14 cellular contexts compared by ENCODE assay signal in the genomic region with DNA sequence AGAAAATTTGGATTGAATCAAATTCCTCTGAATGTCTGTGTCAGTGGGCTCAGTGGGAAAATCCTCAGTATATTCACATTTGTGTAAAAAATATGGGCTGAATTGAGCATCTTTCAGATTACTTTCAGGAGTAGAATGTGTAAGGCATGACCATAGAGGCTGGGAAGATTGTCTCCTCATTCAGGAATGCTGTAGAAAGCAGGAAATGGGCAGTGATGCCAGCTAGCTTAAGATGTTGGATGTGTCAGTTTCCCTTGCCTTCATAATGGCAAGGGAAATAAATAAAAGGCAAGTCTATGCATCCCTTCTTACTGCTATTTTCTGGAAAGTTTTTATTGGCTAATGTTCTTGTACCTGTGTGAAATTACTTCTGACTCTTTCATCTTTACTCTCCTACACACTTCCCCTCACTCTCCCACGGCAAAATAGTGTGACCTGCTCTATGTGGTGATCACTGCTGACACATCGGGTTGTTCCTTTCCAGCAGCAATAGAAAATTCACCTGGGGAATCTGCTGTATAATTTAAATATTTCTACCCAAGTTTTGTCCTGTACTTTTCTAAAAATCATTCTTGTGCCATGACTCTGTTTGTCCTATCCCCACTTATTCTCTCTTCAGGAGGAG.
A peak's percentile ranks its signal among the peaks of the same experiment; 100 is the strongest.
DNase-seq lines count a peak whose midpoint lies in the region; ATAC-seq, FAIRE-seq and TF ChIP-seq lines count a peak whose summit lies in the region.
"Had no signal": no experiment of that assay in that cellular context is flagged by ENCODE, and none has a peak within 500 bp of the region (broad histone marks: within the 10 kb centered on the region; RNA-seq: fewer than 3 reads in every experiment).

No MANE protein-coding gene starts in this region.

- in situ Hi-C loops in GM12878 (cut with MboI): no loop called here

- WGBS in GM12878 (ENCODE audit: insufficient coverage, insufficient replicate concordance, low lambda C conversion rate, missing lambda C conversion rate): 0% methylated on average over 2 of the region's 2 CpGs

- H3K27me3 ChIP-seq in GM12878 (replicated peaks in 1 of 2; ENCODE audit: control insufficient read depth in 2 of 2, insufficient read depth in 2 of 2, low read length in 1 of 2): no peaks in the 10 kb centered on the region
- H3K27me3 ChIP-seq: colonic mucosa had no signal

- no peaks in the 10 kb centered on the region; the same call in 1 of the 3 replicates for H3K9me3 ChIP-seq in GM12878 (replicated peaks; ENCODE audit: control insufficient read depth, insufficient read depth, low read length)
- H3K9me3 ChIP-seq: colonic mucosa had no signal

- peak overlapping the region; percentile 10; the same call in 1 of the 2 replicates for H3K4me3 ChIP-seq in GM12878
- H3K4me3 ChIP-seq: colonic mucosa, PC-9 had no signal

- H2AFZ ChIP-seq in GM12878 (ENCODE audit: control insufficient read depth, low read depth, low read length): peak overlapping the region; percentile 48
- H2AFZ ChIP-seq: PC-9 had no signal

- RAD21 ChIA-PET in GM12878 (lab: Charles Lee; ENCODE audit: unreplicated experiment): interaction anchor here (1.2 to 1.8 kb wide), 3 partner anchors 21 to 43 kb away, joined by 3 to 8 read pairs (median 8); no protein-coding TSS in a partner anchor

- no peak for TF ChIP-seq POLR2A in GM12878 (IDR thresholded peaks at IDR 0.05; ENCODE audit: low read depth, low read length)

- SMC1A ChIA-PET in GM12878 (lab: Charles Lee; ENCODE audit: uncharacterized antibody, unreplicated experiment): interaction anchor here (0.8 to 4.4 kb wide), 10 partner anchors 8 to 137 kb away, joined by 3 to 30 read pairs (median 3); no protein-coding TSS in a partner anchor

- H3K4me2 ChIP-seq in GM12878 (ENCODE audit: control insufficient read depth, insufficient read depth): peak overlapping the region; percentile 66
- H3K4me2 ChIP-seq: PC-9 had no signal

- TF ChIP-seq EP300 in GM12878 (IDR thresholded peaks at IDR 0.05; ENCODE audit: borderline replicate concordance in 1 of 2, control insufficient read depth in 1 of 2, low read depth in 2 of 2, low read length in 2 of 2): no peak

- no peak overlapping the region for H3K4me3 Mint-ChIP-seq in activated T-cell treated with anti-CD3 and anti-CD28 coated beads, Interleukin-2, amount 50 U/mL, for 4 hours
- H3K4me3 Mint-ChIP-seq in activated CD8-positive, alpha-beta T cell treated with anti-CD3 and anti-CD28 coated beads, Interleukin-2, amount 10 ng/mL, durations not matched to agents 7 days and 5 days: no peak overlapping the region

- peak; percentile 48 for ATAC-seq in GM21367 (IDR thresholded peaks at IDR 0.05; ENCODE audit: unreplicated experiment)
- peak; percentile 70 for ATAC-seq in HG02938 (IDR thresholded peaks at IDR 0.05; ENCODE audit: unreplicated experiment)
- peak; percentile 73 for ATAC-seq in GM12878
- no peak for ATAC-seq in activated T-cell treated with anti-CD3 and anti-CD28 coated beads, Interleukin-2, amount 50 U/mL, for 4 hours
- ATAC-seq in activated CD8-positive, alpha-beta T cell treated with anti-CD3 and anti-CD28 coated beads, Interleukin-2, amount 10 ng/mL, durations not matched to agents 7 days and 5 days: no peak

- intact Hi-C loops in GM12878 (cut with micrococcal nuclease; ENCODE audit: unreplicated experiment): no loop called here

- no peak overlapping the region for H3K27ac Mint-ChIP-seq in activated CD8-positive, alpha-beta T cell treated with anti-CD3 and anti-CD28 coated beads, Interleukin-2, amount 10 ng/mL, durations not matched to agents 7 days and 5 days

- H3K36me3 ChIP-seq in GM12878 (ENCODE audit: control insufficient read depth in 2 of 2, insufficient read depth in 2 of 2, low read length in 1 of 2): no peaks in the 10 kb centered on the region
- H3K36me3 ChIP-seq: colonic mucosa had no signal

- no peak for FAIRE-seq in GM12878 (lab: Jason Lieb, UNC)

- TF ChIP-seq CTCF in GM10266 (IDR thresholded peaks at IDR 0.05; ENCODE audit: control insufficient read depth, insufficient read depth, low read depth, missing control alignments) (no peak), GM12878 (IDR thresholded peaks at IDR 0.05 in 2 of 3, conservative IDR thresholded peaks at IDR 0.05 in 1 of 3; ENCODE audit: control insufficient read depth in 2 of 3, extremely low read depth in 1 of 3, insufficient read depth in 1 of 3, low read depth in 3 of 3, low read length in 3 of 3) (no peak)

- no peak for TF ChIP-seq RAD21 in GM12878 (IDR thresholded peaks at IDR 0.05; ENCODE audit: insufficient read depth, low read depth, low read length)

- H4K20me1 ChIP-seq in GM12878 (ENCODE audit: control insufficient read depth, insufficient read depth): no peaks in the 10 kb centered on the region

- DNase-seq in GM10266 (ENCODE audit: extremely low spot score): peak; percentile 27
- DNase-seq in GM12878 (ENCODE audit: low read depth, low spot score): peak; percentile 24
- DNase-seq in NCI-H82 treated with DMSO at 0.1 percent for 48 hours (lab: John Stamatoyannopoulos, UW; ENCODE audit: unreplicated experiment): no peak
- no peak for DNase-seq in HK-2 (ENCODE audit: unreplicated experiment)
- no peak for DNase-seq in activated T-cell treated with anti-CD3 and anti-CD28 coated beads, Interleukin-2, amount 50 U/mL, for 4 hours
- no peak for DNase-seq in activated CD8-positive, alpha-beta T cell treated with anti-CD3 and anti-CD28 coated beads, Interleukin-2, amount 10 ng/mL, durations not matched to agents 7 days and 5 days
- DNase-seq: colonic mucosa; DMS 273 treated with DMSO at 0.1 percent for 48 hours; PC-9; stimulated activated CD4-positive, alpha-beta T cell treated with anti-CD3 and anti-CD28 coated beads, Interleukin-2, amount 100 ng/mL, for 48 hours; stimulated activated naive CD4-positive, alpha-beta T cell treated with Interleukin-2 at 50 U/mL for 16 hours had no signal

- H3K27ac ChIP-seq in GM12878 (ENCODE audit: control insufficient read depth, insufficient read depth): peak overlapping the region; percentile 80
- H3K27ac ChIP-seq: colonic mucosa, HL-60, PC-9 had no signal

- no peaks in the 10 kb centered on the region for H3K27me3 Mint-ChIP-seq in activated T-cell treated with anti-CD3 and anti-CD28 coated beads, Interleukin-2, amount 50 U/mL, for 4 hours (ENCODE audit: low read depth)
- no peaks in the 10 kb centered on the region for H3K27me3 Mint-ChIP-seq in activated CD8-positive, alpha-beta T cell treated with anti-CD3 and anti-CD28 coated beads, Interleukin-2, amount 10 ng/mL, durations not matched to agents 7 days and 5 days (ENCODE audit: low read depth)

- H3K4me1 ChIP-seq in GM12878 (ENCODE audit: control insufficient read depth, insufficient read depth, low read length): peaks cover 19% of the 10 kb centered on the region
- H3K4me1 ChIP-seq: colonic mucosa had no signal

- POLR2A ChIA-PET in GM12878 (lab: Charles Lee): interaction anchor here (1.4 kb wide), 1 partner anchor 92 kb away, joined by 3 read pairs; no protein-coding TSS in a partner anchor
- POLR2A ChIA-PET in activated CD8-positive, alpha-beta T cell treated with anti-CD3 and anti-CD28 coated beads, Interleukin-2, amount 10 ng/mL, durations not matched to agents 7 days and 5 days (lab: Charles Lee): no interaction called here

- H3K4me1 Mint-ChIP-seq in activated T-cell treated with anti-CD3 and anti-CD28 coated beads, Interleukin-2, amount 50 U/mL, for 4 hours (ENCODE audit: low read depth): peaks cover 4% of the 10 kb centered on the region
- no peaks in the 10 kb centered on the region for H3K4me1 Mint-ChIP-seq in activated CD8-positive, alpha-beta T cell treated with anti-CD3 and anti-CD28 coated beads, Interleukin-2, amount 10 ng/mL, durations not matched to agents 7 days and 5 days (ENCODE audit: low read depth)

- H3K79me2 ChIP-seq in GM12878 (ENCODE audit: control insufficient read depth, insufficient read depth, low read length): no peaks in the 10 kb centered on the region; the same call in 1 of the 2 replicates

- peaks cover 10% of the 10 kb centered on the region for H3K9me3 Mint-ChIP-seq in activated T-cell treated with anti-CD3 and anti-CD28 coated beads, Interleukin-2, amount 50 U/mL, for 4 hours
- H3K9me3 Mint-ChIP-seq in activated CD8-positive, alpha-beta T cell treated with anti-CD3 and anti-CD28 coated beads, Interleukin-2, amount 10 ng/mL, durations not matched to agents 7 days and 5 days (ENCODE audit: insufficient read depth): no peaks in the 10 kb centered on the region

- peak overlapping the region; percentile 48 for H3K9ac ChIP-seq in GM12878 (ENCODE audit: control insufficient read depth, insufficient read depth, low read length)

- CTCF ChIA-PET in GM12878 (lab: Yijun Ruan, JAX): interaction anchor here (0.7 to 1.8 kb wide), 6 partner anchors 13 to 130 kb away, joined by 3 to 9 read pairs (median 4); no protein-coding TSS in a partner anchor
- CTCF ChIA-PET in activated CD8-positive, alpha-beta T cell treated with anti-CD3 and anti-CD28 coated beads, Interleukin-2, amount 10 ng/mL, durations not matched to agents 7 days and 5 days (lab: Charles Lee): no interaction called here

- peaks cover 12% of the 10 kb centered on the region for H3K36me3 Mint-ChIP-seq in activated T-cell treated with anti-CD3 and anti-CD28 coated beads, Interleukin-2, amount 50 U/mL, for 4 hours (ENCODE audit: insufficient read depth)
- H3K36me3 Mint-ChIP-seq in activated CD8-positive, alpha-beta T cell treated with anti-CD3 and anti-CD28 coated beads, Interleukin-2, amount 10 ng/mL, durations not matched to agents 7 days and 5 days (ENCODE audit: low read depth): peaks cover 2% of the 10 kb centered on the region

- no TSS peak for BruUV-seq in GM12878 (replicated peaks; lab: Mats Ljungman, UMichigan)

TF ChIP-seq in GM12878, 131 proteins besides CTCF, POLR2A, EP300 and RAD21 (continues in another document):
- TF ChIP-seq SMC3 (IDR thresholded peaks at IDR 0.05; ENCODE audit: borderline replicate concordance, low read length) (no peak), TCF7 (IDR thresholded peaks at IDR 0.05; ENCODE audit: borderline replicate concordance) (peak; percentile 23; the same call in 1 of the 2 replicates), CREM (IDR thresholded peaks at IDR 0.05; ENCODE audit: low read depth) (0 out of 2 replicates have a peak, but pooled peaks have one; percentile 26)

Comparison
In these comparisons a context has a peak if more than half of its experiments do, and no peak if none do; other contexts are left out.
1. DNase-seq: peak in GM10266 (single experiment) and GM12878 (single experiment); none in NCI-H82 treated with DMSO at 0.1 percent for 48 hours (single experiment), HK-2 (single experiment), activated T-cell treated with anti-CD3 and anti-CD28 coated beads, Interleukin-2, amount 50 U/mL, for 4 hours (single experiment) and activated CD8-positive, alpha-beta T cell treated with anti-CD3 and anti-CD28 coated beads, Interleukin-2, amount 10 ng/mL, durations not matched to agents 7 days and 5 days (single experiment).
2. ATAC-seq: peak in GM21367 (single experiment), HG02938 (single experiment) and GM12878 (single experiment); none in activated T-cell treated with anti-CD3 and anti-CD28 coated beads, Interleukin-2, amount 50 U/mL, for 4 hours (0 of 2) and activated CD8-positive, alpha-beta T cell treated with anti-CD3 and anti-CD28 coated beads, Interleukin-2, amount 10 ng/mL, durations not matched to agents 7 days and 5 days (single experiment).